ENCODE assay signal across 22 cellular contexts in the genomic region with DNA sequence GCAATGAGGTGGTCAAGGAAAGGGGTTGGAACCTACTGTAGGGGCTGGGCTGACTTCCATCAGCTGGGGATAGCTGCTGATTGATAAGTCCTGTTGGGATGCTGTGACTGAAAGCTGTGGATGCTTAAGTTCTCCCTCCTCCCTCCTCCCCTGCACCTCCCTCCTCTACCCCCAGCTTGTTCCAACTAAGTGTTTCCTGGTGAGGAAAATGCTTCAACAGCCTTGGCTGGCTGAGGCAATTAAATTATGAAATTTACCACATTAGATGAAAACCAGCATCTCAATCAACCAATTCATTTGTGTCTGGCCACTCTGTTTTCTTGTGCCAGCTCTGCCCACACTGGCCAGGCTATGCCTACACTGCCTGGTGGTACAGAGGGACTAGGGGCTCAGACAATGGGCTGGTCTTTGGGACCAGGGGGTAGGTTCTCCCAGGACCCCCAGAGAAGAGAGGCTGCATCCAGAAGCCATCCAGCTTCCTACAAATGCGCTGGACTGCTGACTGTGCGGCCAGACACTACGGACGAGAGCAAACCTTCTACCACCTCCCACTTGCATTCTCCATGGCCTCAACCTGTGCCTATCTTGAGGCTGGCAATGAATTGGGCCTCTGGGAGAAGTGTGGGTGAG. TPM values are rescaled to one million over a fixed set of nuclear protein-coding genes. Genes with fewer than 3 reads are reported as not detected.
DNase-seq lines count a peak whose midpoint lies in the region; FAIRE-seq and TF ChIP-seq lines count a peak whose summit lies in the region.
"Had no signal": no experiment of that assay in that cellular context is flagged by ENCODE, and none has a peak within 500 bp of the region (broad histone marks: within the 10 kb centered on the region; RNA-seq: fewer than 3 reads in every experiment).

No MANE protein-coding gene starts in this region.

- TF ChIP-seq POLR2A in H54 (IDR thresholded peaks at IDR 0.05; ENCODE audit: low read depth, low read length), result no peak

- no peaks in the 10 kb centered on the region for H3K27me3 Mint-ChIP-seq in neural crest cell (ENCODE audit: low read depth)
- H3K27me3 Mint-ChIP-seq: activated naive CD4-positive, alpha-beta T cell treated with anti-CD3 and anti-CD28 coated beads, Interleukin-2, amount 50 U/mL, for 24 hours had no signal

- H3K9ac ChIP-seq in BLaER1, result peak overlapping the region; percentile 89; the same call in 1 of the 2 replicates

- TF ChIP-seq CTCF in HEK293 (tag by site-specific recombination; IDR thresholded peaks at IDR 0.05) (no peak), coronary artery (IDR thresholded peaks at IDR 0.05) (no peak), neural crest cell (conservative IDR thresholded peaks at IDR 0.05) (no peak)

- POLR2A ChIA-PET in HEK293 (lab: Yijun Ruan, JAX), result interaction anchor here (0.7 kb wide), 1 partner anchor 14 kb away, joined by 3 read pairs; no protein-coding TSS in a partner anchor

- H3K4me1 Mint-ChIP-seq in neural crest cell, result peaks cover 66% of the 10 kb centered on the region

- peaks cover 53% of the 10 kb centered on the region for H4K20me1 ChIP-seq in BLaER1

- H3K9me3 ChIP-seq in BLaER1 (0 out of 2 replicates have a peak, but pooled peaks cover 5% of the 10 kb centered on the region), HEK293 (ENCODE audit: control insufficient read depth, insufficient read depth, low read depth, low read length) (no peaks in the 10 kb centered on the region)
- H3K9me3 ChIP-seq: ascending aorta, colonic mucosa, vagina had no signal

- FAIRE-seq in H54 (lab: Jason Lieb, UNC), result no peak
- FAIRE-seq: GM18507, HTR-8/SVneo had no signal

- H3K36me3 ChIP-seq in BLaER1 (0 out of 2 replicates have a peak, but pooled peaks cover 16% of the 10 kb centered on the region), HEK293 (ENCODE audit: control insufficient read depth in 2 of 2, insufficient read depth in 1 of 2, low read length in 2 of 2) (no peaks in the 10 kb centered on the region)
- H3K36me3 ChIP-seq: ascending aorta, colonic mucosa, vagina had no signal

- peak overlapping the region; percentile 98 for H3K4me3 Mint-ChIP-seq in neural crest cell

- CTCF ChIA-PET in HEK293 (lab: Yijun Ruan, JAX), result interaction anchor here (0.6 to 1.0 kb wide), 2 partner anchors 62 to 378 kb away, joined by 3 to 5 read pairs; no protein-coding TSS in a partner anchor

- H3K27ac Mint-ChIP-seq in neural crest cell (ENCODE audit: unreplicated experiment), result no peak overlapping the region
- H3K27ac Mint-ChIP-seq: nephron progenitor cell had no signal

- no peak overlapping the region for H3K4me3 ChIP-seq in BLaER1
- H3K4me3 ChIP-seq in HEK293 (ENCODE audit: low read depth, low read length), result no peak overlapping the region
- H3K4me3 ChIP-seq in coronary artery, result peak overlapping the region; percentile 94
- H3K4me3 ChIP-seq: colonic mucosa had no signal

- no peak for DNase-seq in coronary artery (ENCODE audit: low spot score)
- no peak for DNase-seq in neural crest cell (ENCODE audit: low read depth, low spot score)
- DNase-seq in iPS-NIHi11 (ENCODE audit: low spot score), result no peak
- no peak for DNase-seq in foreskin melanocyte
- no peak for DNase-seq in H54 (ENCODE audit: insufficient read length, low spot score)
- DNase-seq in HPDE6-E6E7 (ENCODE audit: extremely low spot score), result no peak
- DNase-seq: activated T-cell treated with anti-CD3 and anti-CD28 coated beads for 4 hours; CD8-positive, alpha-beta T cell; colonic mucosa; hypothalamus; NCI-H1105 treated with DMSO at 0.1 percent for 48 hours; NCI-H526; nephron progenitor cell; substantia nigra had no signal

- no peaks in the 10 kb centered on the region for H3K27me3 ChIP-seq in BLaER1
- H3K27me3 ChIP-seq: ascending aorta, colonic mucosa, vagina had no signal

- peaks cover 10% of the 10 kb centered on the region for H3K36me3 Mint-ChIP-seq in neural crest cell (ENCODE audit: low read depth)
- H3K36me3 Mint-ChIP-seq: activated naive CD4-positive, alpha-beta T cell treated with anti-CD3 and anti-CD28 coated beads, Interleukin-2, amount 50 U/mL, for 24 hours had no signal

- H3K9me3 Mint-ChIP-seq in neural crest cell, result no peaks in the 10 kb centered on the region
- H3K9me3 Mint-ChIP-seq: activated naive CD4-positive, alpha-beta T cell treated with anti-CD3 and anti-CD28 coated beads, Interleukin-2, amount 50 U/mL, for 24 hours; CD8-positive, alpha-beta T cell; nephron progenitor cell had no signal

- H3K4me1 ChIP-seq in BLaER1 (peaks cover 48% of the 10 kb centered on the region), HEK293 (ENCODE audit: control insufficient read depth, insufficient read depth, low read length) (peaks cover 12% of the 10 kb centered on the region)
- H3K4me1 ChIP-seq: colonic mucosa had no signal

- H3K27ac ChIP-seq in BLaER1 (no peak overlapping the region), HEK293 (ENCODE audit: extremely low read depth, low read depth, low read length) (no peak overlapping the region), coronary artery (no peak overlapping the region)
- H3K27ac ChIP-seq: ascending aorta, colonic mucosa, vagina, VCaP had no signal

- peak overlapping the region; percentile 97; the same call in 1 of the 2 replicates for H3K4me2 ChIP-seq in BLaER1

TF ChIP-seq in HEK293, 187 proteins besides CTCF, POLR2A, EP300 and RAD21:
- TF ChIP-seq ZNF677 (tag by site-specific recombination; IDR thresholded peaks at IDR 0.05) (0 out of 2 replicates have a peak, but pooled peaks have one; percentile 28), ZNF341 (tag by site-specific recombination; IDR thresholded peaks at IDR 0.05; ENCODE audit: low read depth) (peak; percentile 78), ZNF274 (IDR thresholded peaks at IDR 0.05; ENCODE audit: low read length) (no peak), ZNF274 (tag by site-specific recombination; IDR thresholded peaks at IDR 0.05; ENCODE audit: borderline replicate concordance) (no peak)

RNA-seq across cellular contexts. Expression of a gene that starts 2.5 kb away (rescaled TPM):
- 17.9 and 19.3 TPM in 2 replicates for total RNA-seq in neural crest cell
